Comparison of ENCODE assay signal across 1 cellular context in the genomic region with DNA sequence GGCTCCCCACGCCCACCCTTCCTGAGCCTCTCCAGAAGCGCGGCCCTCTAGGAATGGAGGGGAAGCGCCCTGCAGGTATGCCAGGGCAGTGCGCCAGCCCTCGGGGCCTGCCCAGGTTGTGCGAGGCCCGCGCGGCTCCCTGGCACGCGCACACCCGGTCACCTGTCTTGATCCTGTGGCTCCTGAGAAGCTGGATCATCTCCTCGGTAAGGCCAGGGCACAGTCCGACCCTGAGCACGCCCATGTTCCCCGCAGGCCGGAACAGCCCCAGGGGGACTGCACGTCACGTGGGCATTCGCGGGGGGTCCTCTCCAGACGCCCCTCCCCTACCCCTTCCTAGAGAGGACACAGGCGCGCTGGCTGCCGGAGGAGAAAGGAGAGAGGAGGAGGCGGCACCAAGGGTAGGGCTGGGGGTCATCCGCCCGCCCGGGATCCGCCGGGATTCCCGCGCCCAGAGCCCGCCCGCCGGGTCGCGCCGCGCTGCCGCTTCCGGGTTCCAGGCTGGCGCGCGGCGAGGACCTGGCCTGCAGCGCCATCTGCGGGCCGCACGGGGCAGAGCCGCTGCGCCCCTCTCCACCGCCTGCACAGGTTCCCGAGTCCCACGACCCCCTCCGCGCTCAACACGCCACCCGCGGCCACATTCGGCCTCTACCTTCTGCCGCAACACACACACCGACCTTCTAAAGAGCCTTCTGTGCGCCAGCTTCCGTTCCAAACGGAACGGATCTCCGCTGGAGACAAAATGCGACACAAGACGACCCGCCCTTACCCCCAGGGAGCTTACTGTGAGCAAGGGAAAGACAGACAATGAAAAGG.
TF ChIP-seq lines count a peak whose summit lies in the region.

A gene (minus strand): TSS at position 491 of the 816 bp plus-strand sequence. CDS start 247 bp downstream, at position 244.

TF ChIP-seq in HEK293, 187 proteins besides CTCF, POLR2A, EP300 and RAD21 (continued from another document):
- TF ChIP-seq, protein P1, sequence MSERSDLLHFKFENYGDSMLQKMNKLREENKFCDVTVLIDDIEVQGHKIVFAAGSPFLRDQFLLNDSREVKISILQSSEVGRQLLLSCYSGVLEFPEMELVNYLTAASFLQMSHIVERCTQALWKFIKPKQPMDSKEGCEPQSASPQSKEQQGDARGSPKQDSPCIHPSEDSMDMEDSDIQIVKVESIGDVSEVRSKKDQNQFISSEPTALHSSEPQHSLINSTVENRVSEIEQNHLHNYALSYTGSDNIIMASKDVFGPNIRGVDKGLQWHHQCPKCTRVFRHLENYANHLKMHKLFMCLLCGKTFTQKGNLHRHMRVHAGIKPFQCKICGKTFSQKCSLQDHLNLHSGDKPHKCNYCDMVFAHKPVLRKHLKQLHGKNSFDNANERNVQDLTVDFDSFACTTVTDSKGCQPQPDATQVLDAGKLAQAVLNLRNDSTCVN (tag by site-specific recombination; optimal IDR thresholded peaks at IDR 0.05): peak; percentile 83
- TF ChIP-seq GLIS2 (tag by site-specific recombination; IDR thresholded peaks at IDR 0.05): peak; percentile 99
- TF ChIP-seq, protein P2, sequence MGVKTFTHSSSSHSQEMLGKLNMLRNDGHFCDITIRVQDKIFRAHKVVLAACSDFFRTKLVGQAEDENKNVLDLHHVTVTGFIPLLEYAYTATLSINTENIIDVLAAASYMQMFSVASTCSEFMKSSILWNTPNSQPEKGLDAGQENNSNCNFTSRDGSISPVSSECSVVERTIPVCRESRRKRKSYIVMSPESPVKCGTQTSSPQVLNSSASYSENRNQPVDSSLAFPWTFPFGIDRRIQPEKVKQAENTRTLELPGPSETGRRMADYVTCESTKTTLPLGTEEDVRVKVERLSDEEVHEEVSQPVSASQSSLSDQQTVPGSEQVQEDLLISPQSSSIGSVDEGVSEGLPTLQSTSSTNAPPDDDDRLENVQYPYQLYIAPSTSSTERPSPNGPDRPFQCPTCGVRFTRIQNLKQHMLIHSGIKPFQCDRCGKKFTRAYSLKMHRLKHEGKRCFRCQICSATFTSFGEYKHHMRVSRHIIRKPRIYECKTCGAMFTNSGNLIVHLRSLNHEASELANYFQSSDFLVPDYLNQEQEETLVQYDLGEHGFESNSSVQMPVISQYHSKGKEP (tag by site-specific recombination; IDR thresholded peaks at IDR 0.05): peak; percentile 58; the same call in 1 of the 2 replicates
- TF ChIP-seq ZNF530 (tag by site-specific recombination; IDR thresholded peaks at IDR 0.05; ENCODE audit: low read depth): no peak
- TF ChIP-seq ZIC2 (tag by site-specific recombination; IDR thresholded peaks at IDR 0.05): peak; percentile 95
- TF ChIP-seq ZSCAN30 (tag by site-specific recombination; IDR thresholded peaks at IDR 0.05): peak; percentile 92
- TF ChIP-seq, protein P3, sequence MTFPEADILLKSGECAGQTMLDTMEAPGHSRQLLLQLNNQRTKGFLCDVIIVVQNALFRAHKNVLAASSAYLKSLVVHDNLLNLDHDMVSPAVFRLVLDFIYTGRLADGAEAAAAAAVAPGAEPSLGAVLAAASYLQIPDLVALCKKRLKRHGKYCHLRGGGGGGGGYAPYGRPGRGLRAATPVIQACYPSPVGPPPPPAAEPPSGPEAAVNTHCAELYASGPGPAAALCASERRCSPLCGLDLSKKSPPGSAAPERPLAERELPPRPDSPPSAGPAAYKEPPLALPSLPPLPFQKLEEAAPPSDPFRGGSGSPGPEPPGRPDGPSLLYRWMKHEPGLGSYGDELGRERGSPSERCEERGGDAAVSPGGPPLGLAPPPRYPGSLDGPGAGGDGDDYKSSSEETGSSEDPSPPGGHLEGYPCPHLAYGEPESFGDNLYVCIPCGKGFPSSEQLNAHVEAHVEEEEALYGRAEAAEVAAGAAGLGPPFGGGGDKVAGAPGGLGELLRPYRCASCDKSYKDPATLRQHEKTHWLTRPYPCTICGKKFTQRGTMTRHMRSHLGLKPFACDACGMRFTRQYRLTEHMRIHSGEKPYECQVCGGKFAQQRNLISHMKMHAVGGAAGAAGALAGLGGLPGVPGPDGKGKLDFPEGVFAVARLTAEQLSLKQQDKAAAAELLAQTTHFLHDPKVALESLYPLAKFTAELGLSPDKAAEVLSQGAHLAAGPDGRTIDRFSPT (tag by site-specific recombination; IDR thresholded peaks at IDR 0.05): peak; percentile 82; the same call in 1 of the 2 replicates
- peak; percentile 94 for TF ChIP-seq ZNF335 (tag by site-specific recombination; conservative IDR thresholded peaks at IDR 0.05)
- 0 out of 2 replicates have a peak, but pooled peaks have one; percentile 76 for TF ChIP-seq HOXC10 (CRISPR knock-in tag; IDR thresholded peaks at IDR 0.05)
- TF ChIP-seq ZBTB21 (tag by site-specific recombination; IDR thresholded peaks at IDR 0.05): 0 out of 2 replicates have a peak, but pooled peaks have one; percentile 12
- TF ChIP-seq, protein P4, sequence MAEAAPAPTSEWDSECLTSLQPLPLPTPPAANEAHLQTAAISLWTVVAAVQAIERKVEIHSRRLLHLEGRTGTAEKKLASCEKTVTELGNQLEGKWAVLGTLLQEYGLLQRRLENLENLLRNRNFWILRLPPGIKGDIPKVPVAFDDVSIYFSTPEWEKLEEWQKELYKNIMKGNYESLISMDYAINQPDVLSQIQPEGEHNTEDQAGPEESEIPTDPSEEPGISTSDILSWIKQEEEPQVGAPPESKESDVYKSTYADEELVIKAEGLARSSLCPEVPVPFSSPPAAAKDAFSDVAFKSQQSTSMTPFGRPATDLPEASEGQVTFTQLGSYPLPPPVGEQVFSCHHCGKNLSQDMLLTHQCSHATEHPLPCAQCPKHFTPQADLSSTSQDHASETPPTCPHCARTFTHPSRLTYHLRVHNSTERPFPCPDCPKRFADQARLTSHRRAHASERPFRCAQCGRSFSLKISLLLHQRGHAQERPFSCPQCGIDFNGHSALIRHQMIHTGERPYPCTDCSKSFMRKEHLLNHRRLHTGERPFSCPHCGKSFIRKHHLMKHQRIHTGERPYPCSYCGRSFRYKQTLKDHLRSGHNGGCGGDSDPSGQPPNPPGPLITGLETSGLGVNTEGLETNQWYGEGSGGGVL (tag by site-specific recombination; IDR thresholded peaks at IDR 0.05): peak; percentile 45; the same call in 1 of the 2 replicates
- TF ChIP-seq, protein P5, sequence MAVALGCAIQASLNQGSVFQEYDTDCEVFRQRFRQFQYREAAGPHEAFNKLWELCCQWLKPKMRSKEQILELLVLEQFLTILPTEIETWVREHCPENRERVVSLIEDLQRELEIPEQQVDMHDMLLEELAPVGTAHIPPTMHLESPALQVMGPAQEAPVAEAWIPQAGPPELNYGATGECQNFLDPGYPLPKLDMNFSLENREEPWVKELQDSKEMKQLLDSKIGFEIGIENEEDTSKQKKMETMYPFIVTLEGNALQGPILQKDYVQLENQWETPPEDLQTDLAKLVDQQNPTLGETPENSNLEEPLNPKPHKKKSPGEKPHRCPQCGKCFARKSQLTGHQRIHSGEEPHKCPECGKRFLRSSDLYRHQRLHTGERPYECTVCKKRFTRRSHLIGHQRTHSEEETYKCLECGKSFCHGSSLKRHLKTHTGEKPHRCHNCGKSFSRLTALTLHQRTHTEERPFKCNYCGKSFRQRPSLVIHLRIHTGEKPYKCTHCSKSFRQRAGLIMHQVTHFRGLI (tag by site-specific recombination; IDR thresholded peaks at IDR 0.05): 0 out of 2 replicates have a peak, but pooled peaks have one; percentile 2
- TF ChIP-seq, protein P6, sequence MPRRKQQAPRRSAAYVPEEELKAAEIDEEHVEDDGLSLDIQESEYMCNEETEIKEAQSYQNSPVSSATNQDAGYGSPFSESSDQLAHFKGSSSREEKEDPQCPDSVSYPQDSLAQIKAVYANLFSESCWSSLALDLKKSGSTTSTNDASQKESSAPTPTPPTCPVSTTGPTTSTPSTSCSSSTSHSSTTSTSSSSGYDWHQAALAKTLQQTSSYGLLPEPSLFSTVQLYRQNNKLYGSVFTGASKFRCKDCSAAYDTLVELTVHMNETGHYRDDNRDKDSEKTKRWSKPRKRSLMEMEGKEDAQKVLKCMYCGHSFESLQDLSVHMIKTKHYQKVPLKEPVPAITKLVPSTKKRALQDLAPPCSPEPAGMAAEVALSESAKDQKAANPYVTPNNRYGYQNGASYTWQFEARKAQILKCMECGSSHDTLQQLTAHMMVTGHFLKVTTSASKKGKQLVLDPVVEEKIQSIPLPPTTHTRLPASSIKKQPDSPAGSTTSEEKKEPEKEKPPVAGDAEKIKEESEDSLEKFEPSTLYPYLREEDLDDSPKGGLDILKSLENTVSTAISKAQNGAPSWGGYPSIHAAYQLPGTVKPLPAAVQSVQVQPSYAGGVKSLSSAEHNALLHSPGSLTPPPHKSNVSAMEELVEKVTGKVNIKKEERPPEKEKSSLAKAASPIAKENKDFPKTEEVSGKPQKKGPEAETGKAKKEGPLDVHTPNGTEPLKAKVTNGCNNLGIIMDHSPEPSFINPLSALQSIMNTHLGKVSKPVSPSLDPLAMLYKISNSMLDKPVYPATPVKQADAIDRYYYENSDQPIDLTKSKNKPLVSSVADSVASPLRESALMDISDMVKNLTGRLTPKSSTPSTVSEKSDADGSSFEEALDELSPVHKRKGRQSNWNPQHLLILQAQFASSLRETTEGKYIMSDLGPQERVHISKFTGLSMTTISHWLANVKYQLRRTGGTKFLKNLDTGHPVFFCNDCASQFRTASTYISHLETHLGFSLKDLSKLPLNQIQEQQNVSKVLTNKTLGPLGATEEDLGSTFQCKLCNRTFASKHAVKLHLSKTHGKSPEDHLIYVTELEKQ (tag by site-specific recombination; IDR thresholded peaks at IDR 0.05; ENCODE audit: borderline replicate concordance): 0 out of 2 replicates have a peak, but pooled peaks have one; percentile 15
- TF ChIP-seq ZNF501 (tag by site-specific recombination; IDR thresholded peaks at IDR 0.05): 0 out of 2 replicates have a peak, but pooled peaks have one; percentile 35
- peak; percentile 51 for TF ChIP-seq SCRT2 (tag by site-specific recombination; IDR thresholded peaks at IDR 0.05)
- TF ChIP-seq, protein P7, sequence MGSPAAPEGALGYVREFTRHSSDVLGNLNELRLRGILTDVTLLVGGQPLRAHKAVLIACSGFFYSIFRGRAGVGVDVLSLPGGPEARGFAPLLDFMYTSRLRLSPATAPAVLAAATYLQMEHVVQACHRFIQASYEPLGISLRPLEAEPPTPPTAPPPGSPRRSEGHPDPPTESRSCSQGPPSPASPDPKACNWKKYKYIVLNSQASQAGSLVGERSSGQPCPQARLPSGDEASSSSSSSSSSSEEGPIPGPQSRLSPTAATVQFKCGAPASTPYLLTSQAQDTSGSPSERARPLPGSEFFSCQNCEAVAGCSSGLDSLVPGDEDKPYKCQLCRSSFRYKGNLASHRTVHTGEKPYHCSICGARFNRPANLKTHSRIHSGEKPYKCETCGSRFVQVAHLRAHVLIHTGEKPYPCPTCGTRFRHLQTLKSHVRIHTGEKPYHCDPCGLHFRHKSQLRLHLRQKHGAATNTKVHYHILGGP (tag by site-specific recombination; IDR thresholded peaks at IDR 0.05): peak; percentile 74
- peak; percentile 87 for TF ChIP-seq ZBTB48 (tag by site-specific recombination; IDR thresholded peaks at IDR 0.05)
- TF ChIP-seq IKZF3 (tag by site-specific recombination; IDR thresholded peaks at IDR 0.05): peak; percentile 90
- TF ChIP-seq ZNF629 (tag by site-specific recombination; IDR thresholded peaks at IDR 0.05): peak; percentile 32; the same call in 1 of the 2 replicates
- peak; percentile 89 for TF ChIP-seq ZNF660 (tag by site-specific recombination; IDR thresholded peaks at IDR 0.05)
- TF ChIP-seq ZNF76 (tag by site-specific recombination; IDR thresholded peaks at IDR 0.05; ENCODE audit: borderline replicate concordance, low read depth): peak; percentile 25; the same call in 1 of the 2 replicates
